12 cellular contexts compared by ENCODE assay signal in the genomic region with DNA sequence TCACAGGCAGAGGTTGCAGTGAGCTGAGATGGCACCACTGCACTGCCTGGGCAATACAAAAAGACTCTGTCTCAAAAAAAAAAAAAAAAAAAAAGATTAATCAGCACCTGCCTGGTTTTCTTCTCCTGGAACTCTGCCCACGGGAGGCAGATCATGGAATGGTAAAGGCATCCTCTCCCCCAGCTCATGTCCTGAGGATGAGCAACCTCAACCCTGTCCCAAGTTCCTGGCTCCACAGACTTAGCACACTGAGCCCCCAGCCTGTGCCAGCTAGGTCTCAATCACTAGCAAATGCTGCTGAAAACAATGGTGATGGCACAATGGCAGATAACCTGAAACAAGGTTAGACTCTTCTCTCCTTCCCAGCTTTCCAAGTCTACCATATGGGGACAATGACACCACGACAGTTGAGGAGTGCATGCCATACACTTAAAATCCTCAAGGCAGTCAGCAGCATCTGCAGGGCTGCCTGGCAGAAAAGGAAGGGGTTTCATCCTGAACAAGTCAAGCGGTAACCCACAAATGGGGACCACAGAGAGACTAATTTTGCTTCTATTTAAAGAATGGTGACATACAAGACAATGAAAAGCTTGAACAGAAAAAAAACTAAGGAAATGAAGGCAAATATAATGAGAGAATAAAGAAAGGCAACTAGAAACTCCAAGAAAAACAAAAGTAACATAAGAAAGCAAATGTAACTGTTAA. TPM values are rescaled to one million over a fixed set of nuclear protein-coding genes. Genes with fewer than 3 reads are reported as not detected.
DNase-seq lines count a peak whose midpoint lies in the region; ATAC-seq and TF ChIP-seq lines count a peak whose summit lies in the region.
"Had no signal": no experiment of that assay in that cellular context is flagged by ENCODE, and none has a peak within 500 bp of the region (broad histone marks: within the 10 kb centered on the region; RNA-seq: fewer than 3 reads in every experiment).

No MANE protein-coding gene starts in this region.

- no peaks in the 10 kb centered on the region for H3K36me3 ChIP-seq in Loucy (ENCODE audit: insufficient read depth, low read length)
- no peaks in the 10 kb centered on the region for H3K36me3 ChIP-seq in A673 (ENCODE audit: insufficient read depth, low read length, poor library complexity, severe bottlenecking)

- BruUV-seq in A673 (replicated peaks; lab: Mats Ljungman, UMichigan) = no TSS peak

- H3K4me1 ChIP-seq in Loucy (ENCODE audit: insufficient read depth, low read length, poor library complexity, severe bottlenecking) (peaks cover 41% of the 10 kb centered on the region), A673 (ENCODE audit: insufficient read depth, low read length, poor library complexity, severe bottlenecking) (peaks cover 5% of the 10 kb centered on the region)

- H3K9ac ChIP-seq in Loucy (ENCODE audit: low read depth, low read length, poor library complexity, severe bottlenecking) = peak overlapping the region; percentile 60

- H3K27ac ChIP-seq in A673 (ENCODE audit: low read depth, low read length, poor library complexity, severe bottlenecking) = no peak overlapping the region
- H3K27ac ChIP-seq: skin epidermis had no signal

- H3K27me3 Mint-ChIP-seq in T-helper 1 cell treated with Interleukin-12 subunit alpha and Interleukin-12 subunit beta and Interleukin-4 antibody, amounts not matched to agents 30 μg/mL and 1 μg/mL, for 36 hours (ENCODE audit: low read depth) = no peaks in the 10 kb centered on the region
- no peaks in the 10 kb centered on the region for H3K27me3 Mint-ChIP-seq in activated T-helper 1 cell treated with anti-CD3 and anti-CD28 coated beads, Interleukin-12 subunit alpha, Interleukin-12 subunit beta, Interleukin-2, Interleukin-4 antibody, amounts not matched to agents 30 ng/mL and 10 ng/mL and 1 ng/mL, durations not matched to agents 14 hours and 24 hours and 36 hours (ENCODE audit: insufficient read depth)

- H3K36me3 Mint-ChIP-seq in T-helper 1 cell treated with Interleukin-12 subunit alpha and Interleukin-12 subunit beta and Interleukin-4 antibody, amounts not matched to agents 30 μg/mL and 1 μg/mL, for 36 hours (ENCODE audit: low read depth) = peaks cover 10% of the 10 kb centered on the region
- peaks cover 19% of the 10 kb centered on the region for H3K36me3 Mint-ChIP-seq in activated T-helper 1 cell treated with anti-CD3 and anti-CD28 coated beads, Interleukin-12 subunit alpha, Interleukin-12 subunit beta, Interleukin-2, Interleukin-4 antibody, amounts not matched to agents 30 ng/mL and 10 ng/mL and 1 ng/mL, durations not matched to agents 14 hours and 24 hours and 36 hours (ENCODE audit: low read depth)

- H3K4me2 ChIP-seq in Loucy (ENCODE audit: low read depth, low read length, poor library complexity, severe bottlenecking) = peak overlapping the region; percentile 98

- H3K9me3 Mint-ChIP-seq in T-helper 1 cell treated with Interleukin-12 subunit alpha and Interleukin-12 subunit beta and Interleukin-4 antibody, amounts not matched to agents 30 μg/mL and 1 μg/mL, for 36 hours = no peaks in the 10 kb centered on the region
- H3K9me3 Mint-ChIP-seq in activated T-helper 1 cell treated with anti-CD3 and anti-CD28 coated beads, Interleukin-12 subunit alpha, Interleukin-12 subunit beta, Interleukin-2, Interleukin-4 antibody, amounts not matched to agents 30 ng/mL and 10 ng/mL and 1 ng/mL, durations not matched to agents 14 hours and 24 hours and 36 hours = no peaks in the 10 kb centered on the region
- H3K9me3 Mint-ChIP-seq: activated naive CD4-positive, alpha-beta T cell treated with anti-CD3 and anti-CD28 coated beads for 36 hours had no signal

- peaks cover 32% of the 10 kb centered on the region for H3K4me1 Mint-ChIP-seq in T-helper 1 cell treated with Interleukin-12 subunit alpha and Interleukin-12 subunit beta and Interleukin-4 antibody, amounts not matched to agents 30 μg/mL and 1 μg/mL, for 36 hours (ENCODE audit: low read depth)
- H3K4me1 Mint-ChIP-seq in activated T-helper 1 cell treated with anti-CD3 and anti-CD28 coated beads, Interleukin-12 subunit alpha, Interleukin-12 subunit beta, Interleukin-2, Interleukin-4 antibody, amounts not matched to agents 30 ng/mL and 10 ng/mL and 1 ng/mL, durations not matched to agents 14 hours and 24 hours and 36 hours (ENCODE audit: low read depth) = peaks cover 35% of the 10 kb centered on the region

- H3K9me3 ChIP-seq in Loucy (ENCODE audit: insufficient read depth, low read depth, low read length) (no peaks in the 10 kb centered on the region), A673 (ENCODE audit: low read depth, low read length, poor library complexity, severe bottlenecking) (no peaks in the 10 kb centered on the region)

- TF ChIP-seq CTCF in Loucy (conservative IDR thresholded peaks at IDR 0.05; ENCODE audit: low read length) (no peak), A673 (conservative IDR thresholded peaks at IDR 0.05; ENCODE audit: low read depth, low read length) (no peak)

- no peak for DNase-seq in T-helper 1 cell
- no peak for DNase-seq in activated T-helper 1 cell treated with anti-CD3 and anti-CD28 coated beads, Interleukin-12 subunit alpha, Interleukin-12 subunit beta, Interleukin-2, Interleukin-4 antibody, amounts not matched to agents 30 ng/mL and 10 ng/mL and 1 ng/mL, durations not matched to agents 14 hours and 24 hours and 36 hours (ENCODE audit: low spot score)
- DNase-seq in sciatic nerve (ENCODE audit: low spot score) = peak; percentile 42
- no peak for DNase-seq in NCI-H446 (lab: John Stamatoyannopoulos, UW)
- DNase-seq in A673 (ENCODE audit: low spot score) = no peak
- no peak for DNase-seq in NCI-H1436 treated with DMSO at 0.1 percent for 48 hours (lab: John Stamatoyannopoulos, UW)
- DNase-seq: activated naive CD4-positive, alpha-beta T cell treated with anti-CD3 and anti-CD28 coated beads for 36 hours; dermis blood vessel endothelial cell had no signal

- intact Hi-C loops in activated T-helper 1 cell treated with anti-CD3 and anti-CD28 coated beads, Interleukin-12 subunit alpha, Interleukin-12 subunit beta, Interleukin-2, Interleukin-4 antibody, amounts not matched to agents 30 ng/mL and 10 ng/mL and 1 ng/mL, durations not matched to agents 14 hours and 24 hours and 36 hours (cut with micrococcal nuclease) = no loop called here
- intact Hi-C loops in sciatic nerve (cut with DNase I) = no loop called here
- intact Hi-C loops in A673 (cut with micrococcal nuclease; ENCODE audit: unreplicated experiment) = no loop called here

- H4K20me1 ChIP-seq in Loucy (ENCODE audit: insufficient read depth, low read length, poor library complexity, severe bottlenecking) = peaks cover 32% of the 10 kb centered on the region

- H3K4me3 ChIP-seq in Loucy (ENCODE audit: low read length, poor library complexity, severe bottlenecking) = peak overlapping the region; percentile 73
- H3K4me3 ChIP-seq in A673 (ENCODE audit: low read depth, low read length, poor library complexity, severe bottlenecking) = no peak overlapping the region
- H3K4me3 ChIP-seq: skin epidermis had no signal

- H3F3A ChIP-seq in Loucy (ENCODE audit: low read depth) = peaks cover 8% of the 10 kb centered on the region

- H3K4me3 Mint-ChIP-seq in T-helper 1 cell treated with Interleukin-12 subunit alpha and Interleukin-12 subunit beta and Interleukin-4 antibody, amounts not matched to agents 30 μg/mL and 1 μg/mL, for 36 hours = peak overlapping the region; percentile 18
- H3K4me3 Mint-ChIP-seq in activated T-helper 1 cell treated with anti-CD3 and anti-CD28 coated beads, Interleukin-12 subunit alpha, Interleukin-12 subunit beta, Interleukin-2, Interleukin-4 antibody, amounts not matched to agents 30 ng/mL and 10 ng/mL and 1 ng/mL, durations not matched to agents 14 hours and 24 hours and 36 hours = peak overlapping the region; percentile 15
- H3K4me3 Mint-ChIP-seq: activated naive CD4-positive, alpha-beta T cell treated with anti-CD3 and anti-CD28 coated beads for 36 hours; mesothelial cell of epicardium had no signal

- H3K27ac Mint-ChIP-seq in T-helper 1 cell treated with Interleukin-12 subunit alpha and Interleukin-12 subunit beta and Interleukin-4 antibody, amounts not matched to agents 30 μg/mL and 1 μg/mL, for 36 hours = peak overlapping the region; percentile 37
- no peak overlapping the region for H3K27ac Mint-ChIP-seq in activated T-helper 1 cell treated with anti-CD3 and anti-CD28 coated beads, Interleukin-12 subunit alpha, Interleukin-12 subunit beta, Interleukin-2, Interleukin-4 antibody, amounts not matched to agents 30 ng/mL and 10 ng/mL and 1 ng/mL, durations not matched to agents 14 hours and 24 hours and 36 hours
- H3K27ac Mint-ChIP-seq: activated naive CD4-positive, alpha-beta T cell treated with anti-CD3 and anti-CD28 coated beads for 36 hours; mesothelial cell of epicardium had no signal

- no peak for ATAC-seq in sciatic nerve

- H2AFZ ChIP-seq in Loucy (ENCODE audit: low read length) = no peak overlapping the region

- no peaks in the 10 kb centered on the region for H3K9me2 ChIP-seq in Loucy (replicated peaks; ENCODE audit: low read depth, low read length)

- H3K27me3 ChIP-seq in Loucy (ENCODE audit: insufficient read depth, low read length, poor library complexity, severe bottlenecking) = no peaks in the 10 kb centered on the region
- H3K27me3 ChIP-seq in A673 (replicated peaks; ENCODE audit: insufficient read depth, low read depth, low read length, poor library complexity) = no peaks in the 10 kb centered on the region

- CTCF ChIA-PET in A673 (lab: Charles Lee) = no interaction called here

- POLR2A ChIA-PET in A673 (lab: Charles Lee; ENCODE audit: low non-redundant PET) = no interaction called here

- peaks cover 84% of the 10 kb centered on the region for H3K79me2 ChIP-seq in Loucy (ENCODE audit: insufficient read depth, low read length)

RNA-seq across cellular contexts. Expression of gene CLN6, which starts 4.8 kb away (rescaled TPM):
- 95.3 and 98.3 TPM in 2 replicates for total RNA-seq in activated T-helper 1 cell treated with anti-CD3 and anti-CD28 coated beads, Interleukin-12 subunit alpha, Interleukin-12 subunit beta, Interleukin-2, Interleukin-4 antibody, amounts not matched to agents 30 ng/mL and 10 ng/mL and 1 ng/mL, durations not matched to agents 14 hours and 24 hours and 36 hours
- total RNA-seq in sciatic nerve = 15.0 TPM
- total RNA-seq in A673 (2021) = 75.4 and 84.7 TPM in 2 replicates

RNA-seq across cellular contexts. Expression of gene CALML4, which starts 19.6 kb away (rescaled TPM):
- 12.1 and 13.1 TPM in 2 replicates for total RNA-seq in activated T-helper 1 cell treated with anti-CD3 and anti-CD28 coated beads, Interleukin-12 subunit alpha, Interleukin-12 subunit beta, Interleukin-2, Interleukin-4 antibody, amounts not matched to agents 30 ng/mL and 10 ng/mL and 1 ng/mL, durations not matched to agents 14 hours and 24 hours and 36 hours
- total RNA-seq in sciatic nerve (12.8 TPM), A673 (2021) (9.1 and 13.8 TPM in 2 replicates)

RNA-seq across cellular contexts. Expression of gene FEM1B, which starts 52.8 kb away (rescaled TPM):
- total RNA-seq in activated T-helper 1 cell treated with anti-CD3 and anti-CD28 coated beads, Interleukin-12 subunit alpha, Interleukin-12 subunit beta, Interleukin-2, Interleukin-4 antibody, amounts not matched to agents 30 ng/mL and 10 ng/mL and 1 ng/mL, durations not matched to agents 14 hours and 24 hours and 36 hours = 42.8 and 49.4 TPM in 2 replicates
- total RNA-seq in sciatic nerve (58.0 TPM), A673 (2021) (44.6 and 47.3 TPM in 2 replicates)
